1 cellular context compared by ENCODE assay signal in the genomic region with DNA sequence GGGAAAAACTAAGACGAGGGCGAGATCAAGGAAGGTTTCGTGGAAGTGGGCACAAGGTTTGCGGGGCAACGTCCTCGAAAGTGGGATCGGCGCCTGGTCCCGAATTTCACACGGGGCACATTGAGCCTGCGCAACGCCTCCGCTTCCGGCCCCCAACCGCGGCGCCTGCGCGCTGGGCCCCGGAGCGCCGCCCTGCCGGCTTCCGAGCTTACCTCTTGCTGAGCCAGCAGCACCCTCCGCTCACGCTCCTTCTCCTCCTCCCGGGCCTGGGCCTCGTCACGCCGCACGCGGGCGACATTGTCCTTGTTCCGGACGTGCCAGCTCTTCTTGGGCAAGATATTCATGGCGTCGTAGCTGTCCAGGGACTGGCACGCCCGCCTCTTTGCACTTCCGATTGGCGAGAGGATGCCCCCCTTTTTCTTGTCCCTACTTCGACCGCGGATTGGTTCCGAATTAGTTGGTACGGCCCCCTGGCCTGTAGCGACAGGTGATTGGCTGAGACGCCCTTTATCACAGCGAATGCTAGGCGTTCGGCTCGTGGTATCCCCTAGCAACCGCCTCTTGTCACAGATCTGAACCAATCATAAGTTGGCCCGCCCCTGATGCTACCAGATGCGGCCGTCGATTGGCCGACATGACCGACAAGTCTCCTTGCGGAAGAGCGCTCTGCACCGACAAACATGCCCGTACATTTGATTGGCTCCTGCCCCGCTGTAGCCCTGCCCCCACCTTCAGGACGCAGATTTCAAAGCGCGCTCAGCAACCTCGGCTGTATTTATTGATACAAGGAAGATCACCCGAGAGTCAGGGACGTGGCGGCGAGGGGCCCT.
A peak's percentile ranks its signal among the peaks of the same experiment; 100 is the strongest.
TF ChIP-seq lines count a peak whose summit lies in the region.

Gene LENG1, minus strand, starts transcription at position 370 of the 830 bp plus-strand sequence. Its CDS starts 26 bp downstream, at position 344.

TF ChIP-seq in K562, 482 proteins besides CTCF, POLR2A, EP300 and RAD21 (continued from another document and continues in another):
- TF ChIP-seq CLOCK (CRISPR knock-in tag; IDR thresholded peaks at IDR 0.05; ENCODE audit: borderline replicate concordance) (no peak), HINFP (tag; conservative IDR thresholded peaks at IDR 0.05; ENCODE audit: low read depth) (no peak), HDAC3 (IDR thresholded peaks at IDR 0.05; ENCODE audit: borderline replicate concordance, partially characterized antibody) (no peak), ELF4 (CRISPR knock-in tag; IDR thresholded peaks at IDR 0.05) (peak; percentile 38; the same call in 1 of the 2 replicates), ZNF780A (CRISPR knock-in tag; IDR thresholded peaks at IDR 0.05) (no peak), TSC22D4 (tag; IDR thresholded peaks at IDR 0.05) (no peak), NR1H2 (CRISPR knock-in tag; IDR thresholded peaks at IDR 0.05) (no peak), NCOA4 (IDR thresholded peaks at IDR 0.05; ENCODE audit: partially characterized antibody) (no peak), KLF10 (CRISPR knock-in tag; IDR thresholded peaks at IDR 0.05) (no peak), FOXO4 (CRISPR knock-in tag; IDR thresholded peaks at IDR 0.05) (no peak), PTBP1 (IDR thresholded peaks at IDR 0.05; ENCODE audit: low read depth, low read length) (no peak), NFIX (CRISPR knock-in tag; IDR thresholded peaks at IDR 0.05; ENCODE audit: low read depth) (no peak), KAT7 (CRISPR knock-in tag; IDR thresholded peaks at IDR 0.05; ENCODE audit: borderline replicate concordance) (no peak), PML (IDR thresholded peaks at IDR 0.05; ENCODE audit: low read length) (peak; percentile 62), SUPT5H (IDR thresholded peaks at IDR 0.05) (peak; percentile 86), YBX1 (IDR thresholded peaks at IDR 0.05) (no peak), RAD51 (IDR thresholded peaks at IDR 0.05; ENCODE audit: borderline replicate concordance, low read depth) (no peak), PHF20 (IDR thresholded peaks at IDR 0.05; ENCODE audit: partially characterized antibody) (peak; percentile 92), TAF7 (tag; IDR thresholded peaks at IDR 0.05) (0 out of 2 replicates have a peak, but pooled peaks have one; percentile 49), HIVEP1 (CRISPR knock-in tag; IDR thresholded peaks at IDR 0.05) (no peak), TBL1XR1 (IDR thresholded peaks at IDR 0.05; ENCODE audit: low read length in 2 of 2) (no peak), MAFK (IDR thresholded peaks at IDR 0.05; ENCODE audit: low read length) (0 out of 2 replicates have a peak, but pooled peaks have one; percentile 4), SIN3A (IDR thresholded peaks at IDR 0.05; ENCODE audit: borderline replicate concordance in 2 of 2, control insufficient read depth in 1 of 2, low read depth in 2 of 2, low read length in 2 of 2) (peak in 1 of 2 experiments; percentile 71; a peak in 3 of 4 replicates), ZBTB8A (IDR thresholded peaks at IDR 0.05; ENCODE audit: partially characterized antibody) (no peak), NR2C1 (IDR thresholded peaks at IDR 0.05) (no peak), NR2C1 (tag; IDR thresholded peaks at IDR 0.05) (no peak), TCF7L2 (IDR thresholded peaks at IDR 0.05; ENCODE audit: low read depth, low read length) (no peak), RERE (CRISPR knock-in tag; IDR thresholded peaks at IDR 0.05; ENCODE audit: borderline replicate concordance) (no peak), NBN (IDR thresholded peaks at IDR 0.05; ENCODE audit: low read depth) (0 out of 2 replicates have a peak, but pooled peaks have one; percentile 29), MYBL2 (IDR thresholded peaks at IDR 0.05; ENCODE audit: low read depth) (no peak), MYBL2 (CRISPR knock-in tag; IDR thresholded peaks at IDR 0.05; ENCODE audit: borderline replicate concordance) (no peak), ZNF184 (CRISPR knock-in tag; IDR thresholded peaks at IDR 0.05) (no peak), SMAD1 (IDR thresholded peaks at IDR 0.05; ENCODE audit: low read depth, low read length, partially characterized antibody) (no peak), PCBP2 (IDR thresholded peaks at IDR 0.05; ENCODE audit: low read depth, low read length, poor library complexity, severe bottlenecking) (no peak), POU5F1 (IDR thresholded peaks at IDR 0.05; ENCODE audit: borderline replicate concordance, low read depth, low read length, partially characterized antibody) (no peak), SLC30A9 (CRISPR knock-in tag; IDR thresholded peaks at IDR 0.05) (no peak), ILF3 (IDR thresholded peaks at IDR 0.05; ENCODE audit: borderline replicate concordance) (no peak), CBX3 (IDR thresholded peaks at IDR 0.05; ENCODE audit: borderline replicate concordance in 1 of 2, low read length in 2 of 2) (peak in 1 of 2 experiments; percentile 60; a peak in 1 of 3 replicates), LARP7 (IDR thresholded peaks at IDR 0.05) (no peak), TBP (optimal IDR thresholded peaks at IDR 0.05; ENCODE audit: low read depth, low read length) (peak; percentile 71), ZNF175 (CRISPR knock-in tag; IDR thresholded peaks at IDR 0.05; ENCODE audit: low read depth) (no peak; the same call in 1 of the 2 replicates), TCF3 (CRISPR knock-in tag; IDR thresholded peaks at IDR 0.05) (no peak), STAT5B (CRISPR knock-in tag; IDR thresholded peaks at IDR 0.05) (no peak), RBM25 (IDR thresholded peaks at IDR 0.05; ENCODE audit: low read depth, low read length, severe bottlenecking) (peak; percentile 98), CBX5 (IDR thresholded peaks at IDR 0.05; ENCODE audit: borderline replicate concordance, low read depth) (no peak), KDM4B (IDR thresholded peaks at IDR 0.05; ENCODE audit: borderline replicate concordance in 2 of 2, low read depth in 1 of 2) (peak in 1 of 2 experiments; percentile 89; a peak in 2 of 4 replicates), OTX1 (CRISPR knock-in tag; IDR thresholded peaks at IDR 0.05) (no peak)
- TF ChIP-seq, protein P1, sequence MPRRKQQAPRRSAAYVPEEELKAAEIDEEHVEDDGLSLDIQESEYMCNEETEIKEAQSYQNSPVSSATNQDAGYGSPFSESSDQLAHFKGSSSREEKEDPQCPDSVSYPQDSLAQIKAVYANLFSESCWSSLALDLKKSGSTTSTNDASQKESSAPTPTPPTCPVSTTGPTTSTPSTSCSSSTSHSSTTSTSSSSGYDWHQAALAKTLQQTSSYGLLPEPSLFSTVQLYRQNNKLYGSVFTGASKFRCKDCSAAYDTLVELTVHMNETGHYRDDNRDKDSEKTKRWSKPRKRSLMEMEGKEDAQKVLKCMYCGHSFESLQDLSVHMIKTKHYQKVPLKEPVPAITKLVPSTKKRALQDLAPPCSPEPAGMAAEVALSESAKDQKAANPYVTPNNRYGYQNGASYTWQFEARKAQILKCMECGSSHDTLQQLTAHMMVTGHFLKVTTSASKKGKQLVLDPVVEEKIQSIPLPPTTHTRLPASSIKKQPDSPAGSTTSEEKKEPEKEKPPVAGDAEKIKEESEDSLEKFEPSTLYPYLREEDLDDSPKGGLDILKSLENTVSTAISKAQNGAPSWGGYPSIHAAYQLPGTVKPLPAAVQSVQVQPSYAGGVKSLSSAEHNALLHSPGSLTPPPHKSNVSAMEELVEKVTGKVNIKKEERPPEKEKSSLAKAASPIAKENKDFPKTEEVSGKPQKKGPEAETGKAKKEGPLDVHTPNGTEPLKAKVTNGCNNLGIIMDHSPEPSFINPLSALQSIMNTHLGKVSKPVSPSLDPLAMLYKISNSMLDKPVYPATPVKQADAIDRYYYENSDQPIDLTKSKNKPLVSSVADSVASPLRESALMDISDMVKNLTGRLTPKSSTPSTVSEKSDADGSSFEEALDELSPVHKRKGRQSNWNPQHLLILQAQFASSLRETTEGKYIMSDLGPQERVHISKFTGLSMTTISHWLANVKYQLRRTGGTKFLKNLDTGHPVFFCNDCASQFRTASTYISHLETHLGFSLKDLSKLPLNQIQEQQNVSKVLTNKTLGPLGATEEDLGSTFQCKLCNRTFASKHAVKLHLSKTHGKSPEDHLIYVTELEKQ (CRISPR knock-in tag; IDR thresholded peaks at IDR 0.05): no peak
- TF ChIP-seq, protein P2, sequence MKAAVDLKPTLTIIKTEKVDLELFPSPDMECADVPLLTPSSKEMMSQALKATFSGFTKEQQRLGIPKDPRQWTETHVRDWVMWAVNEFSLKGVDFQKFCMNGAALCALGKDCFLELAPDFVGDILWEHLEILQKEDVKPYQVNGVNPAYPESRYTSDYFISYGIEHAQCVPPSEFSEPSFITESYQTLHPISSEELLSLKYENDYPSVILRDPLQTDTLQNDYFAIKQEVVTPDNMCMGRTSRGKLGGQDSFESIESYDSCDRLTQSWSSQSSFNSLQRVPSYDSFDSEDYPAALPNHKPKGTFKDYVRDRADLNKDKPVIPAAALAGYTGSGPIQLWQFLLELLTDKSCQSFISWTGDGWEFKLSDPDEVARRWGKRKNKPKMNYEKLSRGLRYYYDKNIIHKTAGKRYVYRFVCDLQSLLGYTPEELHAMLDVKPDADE (conservative IDR thresholded peaks at IDR 0.05; ENCODE audit: control insufficient read depth, low read depth, low read length): peak; percentile 81; the same call in 1 of the 2 replicates
